Comparison of ENCODE assay signal across 27 cellular contexts in genomic region chr9:106174331-106174730, GRCh38.
"Had no signal": no experiment of that assay in that cellular context is flagged by ENCODE, and none has a peak within 500 bp of the region (broad histone marks: within the 10 kb centered on the region; RNA-seq: fewer than 3 reads in every experiment).

No MANE protein-coding gene starts in this region.

- H3K27me3 Mint-ChIP-seq: naive B cell; progenitor cell of endocrine pancreas; stimulated activated memory B cell treated with anti-CD40 and anti-IgM and Interleukin-4, amounts not matched to agents 10 μg/mL and 1 μg/mL and 100 μg/mL, for 72 hours; type B pancreatic cell had no signal

- H3K9me3 Mint-ChIP-seq: natural killer cell treated with Interleukin-12 subunit alpha and Interleukin-12 subunit beta and Interleukin-15 and Interleukin-18, amount 100 ng/mL, for 72 hours; type B pancreatic cell had no signal

- H3K4me3 ChIP-seq: dorsolateral prefrontal cortex, esophagus muscularis mucosa, heart right ventricle, left lung, mucosa of descending colon, skin epidermis, spleen, testis, tibial artery had no signal

- H3K4me1 Mint-ChIP-seq: immature natural killer cell; mesothelial cell of epicardium; naive B cell; neural crest cell; stimulated activated memory B cell treated with anti-CD40 and anti-IgM and Interleukin-4, amounts not matched to agents 10 μg/mL and 1 μg/mL and 100 μg/mL, for 72 hours had no signal

- H3K27ac Mint-ChIP-seq: immature natural killer cell; mesothelial cell of epicardium; naive B cell; natural killer cell treated with Interleukin-12 subunit alpha and Interleukin-12 subunit beta and Interleukin-15 and Interleukin-18, amount 100 ng/mL, for 72 hours; progenitor cell of endocrine pancreas; stimulated activated memory B cell treated with anti-CD40 and anti-IgM and Interleukin-4, amounts not matched to agents 10 μg/mL and 1 μg/mL and 100 μg/mL, for 72 hours; type B pancreatic cell had no signal

- H3K36me3 Mint-ChIP-seq: mesothelial cell of epicardium; naive B cell; stimulated activated memory B cell treated with anti-CD40 and anti-IgM and Interleukin-4, amounts not matched to agents 10 μg/mL and 1 μg/mL and 100 μg/mL, for 72 hours; type B pancreatic cell had no signal

- DNase-seq: dorsolateral prefrontal cortex; effector CD4-positive, alpha-beta T cell; foreskin keratinocyte; glutamatergic neuron; heart right ventricle; hypothalamus; immature natural killer cell; islet precursor cell; left lung; mesenchymal stem cell; mucosa of descending colon; naive B cell; right cardiac atrium; spleen; stimulated activated CD4-positive, alpha-beta T cell treated with anti-CD3 and anti-CD28 coated beads, Interleukin-4, amount 100 ng/mL, for 4 hours; stimulated activated naive CD8-positive, alpha-beta T cell treated with anti-CD3 and anti-CD28 coated beads, Interleukin-15, Interleukin-2, amounts not matched to agents 100 U/mL and 50 U/mL, for 24 hours; substantia nigra; testis; tibial artery had no signal

- H3K4me3 Mint-ChIP-seq: immature natural killer cell; mesothelial cell of epicardium; naive B cell; natural killer cell treated with Interleukin-12 subunit alpha and Interleukin-12 subunit beta and Interleukin-15 and Interleukin-18, amount 100 ng/mL, for 72 hours; neural crest cell; stimulated activated memory B cell treated with anti-CD40 and anti-IgM and Interleukin-4, amounts not matched to agents 10 μg/mL and 1 μg/mL and 100 μg/mL, for 72 hours; type B pancreatic cell had no signal
